ENCODE assay signal across 8 cellular contexts in the genomic region with DNA sequence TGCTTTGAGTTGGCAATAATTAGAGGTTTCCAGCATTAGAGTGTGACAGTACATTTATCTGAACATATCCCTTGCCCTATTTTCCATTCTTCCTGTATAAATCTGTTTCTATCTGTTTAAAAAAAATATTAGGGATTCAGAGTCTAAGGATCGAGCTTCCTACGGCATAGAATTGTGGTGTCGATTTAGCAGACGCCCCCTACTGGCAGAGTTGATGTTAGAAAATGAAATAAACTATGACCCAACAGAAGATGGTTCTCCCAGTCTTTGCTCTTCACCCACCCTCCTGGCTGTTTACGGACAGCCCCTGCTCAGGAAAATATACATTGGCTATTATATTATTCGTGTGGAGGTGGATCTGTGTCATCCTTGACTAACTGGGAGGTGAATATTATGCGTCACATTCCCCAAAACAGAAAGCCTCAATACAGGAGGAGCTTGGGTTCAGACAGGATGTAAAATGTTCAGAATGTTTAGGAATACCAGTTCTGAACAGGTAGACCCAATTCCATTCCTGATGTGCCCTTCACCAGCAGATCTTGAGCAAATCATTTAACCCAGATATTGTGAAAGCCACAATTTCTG. TPM values are rescaled to one million over a fixed set of nuclear protein-coding genes. Genes with fewer than 3 reads are reported as not detected.
DNase-seq lines count a peak whose midpoint lies in the region; ATAC-seq and TF ChIP-seq lines count a peak whose summit lies in the region.
"Had no signal": no experiment of that assay in that cellular context is flagged by ENCODE, and none has a peak within 500 bp of the region (broad histone marks: within the 10 kb centered on the region; RNA-seq: fewer than 3 reads in every experiment).

No MANE protein-coding gene starts in this region.

- DNase-seq in DND-41 (peak; percentile 26), GM20000 (ENCODE audit: low spot score) (peak; percentile 26), NCI-H146 (lab: John Stamatoyannopoulos, UW) (peak; percentile 48), esophagus muscularis mucosa (ENCODE audit: extremely low spot score) (no peak), DMS79 (lab: John Stamatoyannopoulos, UW) (no peak)
- peak; percentile 56 for DNase-seq in activated CD4-positive, alpha-beta T cell treated with anti-CD3 and anti-CD28 coated beads for 48 hours

- H3K4me3 ChIP-seq in DND-41 (ENCODE audit: low read depth in 1 of 2, low read length in 2 of 2) (no peak overlapping the region), esophagus muscularis mucosa (no peak overlapping the region), parathyroid adenoma (ENCODE audit: low read depth, low read length) (no peak overlapping the region)

- H3K36me3 ChIP-seq in DND-41 (ENCODE audit: insufficient read depth, low read length) (no peaks in the 10 kb centered on the region), esophagus muscularis mucosa (no peaks in the 10 kb centered on the region), parathyroid adenoma (ENCODE audit: control insufficient read depth, insufficient read depth, low read length) (no peaks in the 10 kb centered on the region)

- no peaks in the 10 kb centered on the region for H3K79me2 ChIP-seq in DND-41 (ENCODE audit: insufficient read depth, low read length)
- H3K79me2 ChIP-seq in parathyroid adenoma = no peaks in the 10 kb centered on the region

- H3K4me2 ChIP-seq in DND-41 (ENCODE audit: insufficient read depth, low read length) (no peak overlapping the region), parathyroid adenoma (ENCODE audit: low read length) (no peak overlapping the region)

- intact Hi-C loops in esophagus muscularis mucosa (cut with DNase I) = no loop called here

- TF ChIP-seq POLR2A in esophagus muscularis mucosa (IDR thresholded peaks at IDR 0.05; ENCODE audit: low read depth) = no peak

- no peak overlapping the region for H3K9ac ChIP-seq in DND-41 (ENCODE audit: low read depth, low read length)
- no peak overlapping the region for H3K9ac ChIP-seq in parathyroid adenoma

- no peak for TF ChIP-seq EP300 in esophagus muscularis mucosa (IDR thresholded peaks at IDR 0.05)

- TF ChIP-seq CTCF in DND-41 (IDR thresholded peaks at IDR 0.05; ENCODE audit: borderline replicate concordance, extremely low read depth, low read length, poor library complexity, severe bottlenecking) (peak; percentile 70), GM20000 (IDR thresholded peaks at IDR 0.05; ENCODE audit: extremely low read depth, missing control alignments) (peak; percentile 12), esophagus muscularis mucosa (IDR thresholded peaks at IDR 0.05) (peak in 2 of 3 experiments; percentile 47 to 59), parathyroid adenoma (IDR thresholded peaks at IDR 0.05) (peak; percentile 57)

- peaks cover 4% of the 10 kb centered on the region for H3K27me3 ChIP-seq in DND-41 (ENCODE audit: insufficient read depth, low read length, poor library complexity)
- H3K27me3 ChIP-seq in esophagus muscularis mucosa = no peaks in the 10 kb centered on the region
- H3K27me3 ChIP-seq in parathyroid adenoma (ENCODE audit: control insufficient read depth, insufficient read depth, low read length) = no peaks in the 10 kb centered on the region

- no peaks in the 10 kb centered on the region for H3K9me3 ChIP-seq in DND-41 (ENCODE audit: insufficient read depth, low read length, severe bottlenecking)
- no peaks in the 10 kb centered on the region for H3K9me3 ChIP-seq in esophagus muscularis mucosa
- H3K9me3 ChIP-seq in parathyroid adenoma (ENCODE audit: control insufficient read depth, low read length) = no peaks in the 10 kb centered on the region

- no peak overlapping the region for H2AFZ ChIP-seq in DND-41 (ENCODE audit: low read depth, low read length)
- no peak overlapping the region for H2AFZ ChIP-seq in parathyroid adenoma

- WGBS in esophagus muscularis mucosa = 41% methylated on average over 7 of the region's 7 CpGs

- no peaks in the 10 kb centered on the region for H4K20me1 ChIP-seq in DND-41 (ENCODE audit: insufficient read depth, low read length)

- H3K4me1 ChIP-seq in DND-41 (ENCODE audit: insufficient read depth, low read length) = no peaks in the 10 kb centered on the region
- H3K4me1 ChIP-seq in esophagus muscularis mucosa = no peaks in the 10 kb centered on the region
- no peaks in the 10 kb centered on the region for H3K4me1 ChIP-seq in parathyroid adenoma

- ATAC-seq in DND-41 (ENCODE audit: insufficient read depth, low read depth) = peak; percentile 68; the same call in 2 of the 3 replicates
- ATAC-seq: activated naive CD4-positive, alpha-beta T cell treated with anti-CD3 and anti-CD28 coated beads, Interleukin-2, amount 50 U/mL, for 72 hours had no signal

- H3K27ac ChIP-seq in DND-41 (ENCODE audit: low read length) = no peak overlapping the region
- H3K27ac ChIP-seq in esophagus muscularis mucosa (replicated peaks in 1 of 4) = no peak overlapping the region
- H3K27ac ChIP-seq in parathyroid adenoma = no peak overlapping the region

RNA-seq across cellular contexts. Expression of gene ERMN, which starts 10.6 kb away (rescaled TPM):
- under 1 TPM in 2 of 4 donors, not detected in 2; under 0.01 to 0.17 TPM for total RNA-seq in esophagus muscularis mucosa

Comparison
In these comparisons a context has a peak if more than half of its experiments do, and no peak if none do; other contexts are left out.
1. DNase-seq: peak in DND-41 (single experiment), GM20000 (single experiment), NCI-H146 (single experiment) and activated CD4-positive, alpha-beta T cell treated with anti-CD3 and anti-CD28 coated beads for 48 hours (single experiment); none in esophagus muscularis mucosa (single experiment) and DMS79 (single experiment).
2. CTCF ChIP-seq: peak in every context shown above with its lines; median percentile 70 in DND-41; 57 in parathyroid adenoma; 53 in esophagus muscularis mucosa; 12 in GM20000.